Comparison of ENCODE assay signal across 13 cellular contexts in genomic region chr13:110245421-110245899, GRCh38.
DNase-seq lines count a peak whose midpoint lies in the region; ATAC-seq lines count a peak whose summit lies in the region.
"Had no signal": no experiment of that assay in that cellular context is flagged by ENCODE, and none has a peak within 500 bp of the region (broad histone marks: within the 10 kb centered on the region; RNA-seq: fewer than 3 reads in every experiment).

No MANE protein-coding gene starts in this region.

- peak; percentile 70 for DNase-seq in HCEC 1CT
- DNase-seq in astrocyte of the hippocampus (ENCODE audit: low read depth, low spot score), result peak; percentile 48
- peak; percentile 48 for DNase-seq in mesenchymal stem cell
- peak; percentile 55 for DNase-seq in stromal cell of bone marrow (ENCODE audit: low read depth)
- no peak for DNase-seq in dermis blood vessel endothelial cell
- no peak for DNase-seq in hepatic stellate cell (ENCODE audit: low spot score)
- DNase-seq: amygdala, C1 segment of cervical spinal cord, MG63, NCI-H2081, small intestine had no signal

- H3K4me3 ChIP-seq in mesenchymal stem cell (ENCODE audit: insufficient read depth in 1 of 2, low read depth in 1 of 2, low read length in 2 of 2), result no peak overlapping the region
- H3K4me3 ChIP-seq: MG63 had no signal

- H4K91ac ChIP-seq in mesenchymal stem cell (ENCODE audit: low read length), result no peak overlapping the region

- H2BK12ac ChIP-seq in mesenchymal stem cell (ENCODE audit: low read length in 2 of 2), result peak overlapping the region in 1 of 2 experiments; percentile 65

- 83% methylated on average over 7 of the region's 7 CpGs for WGBS in mesenchymal stem cell

- no peak for ATAC-seq in GM18502 (IDR thresholded peaks at IDR 0.05; ENCODE audit: poor library complexity, unreplicated experiment)
- ATAC-seq: left lobe of liver had no signal

- H2BK15ac ChIP-seq in mesenchymal stem cell (ENCODE audit: low read depth, poor library complexity, severe bottlenecking), result no peak overlapping the region

- H3K27me3 ChIP-seq in mesenchymal stem cell (ENCODE audit: control insufficient read depth in 1 of 2, insufficient read depth in 1 of 2, low read length in 2 of 2), result no peaks in the 10 kb centered on the region
- H3K27me3 ChIP-seq: MG63 had no signal

- H3K14ac ChIP-seq in mesenchymal stem cell (ENCODE audit: low read length in 2 of 2), result no peak overlapping the region

- no peak overlapping the region for H2BK5ac ChIP-seq in mesenchymal stem cell (ENCODE audit: low read depth, low read length, poor library complexity, severe bottlenecking)

- no peak overlapping the region for H3K9ac ChIP-seq in mesenchymal stem cell (ENCODE audit: low read length)

- H3K4me1 ChIP-seq in mesenchymal stem cell (ENCODE audit: control insufficient read depth, insufficient read depth, low read depth, low read length), result peaks cover 26% of the 10 kb centered on the region

- H3K23ac ChIP-seq in mesenchymal stem cell (ENCODE audit: low read length in 2 of 2), result no peak overlapping the region

- peaks cover 13% of the 10 kb centered on the region for H3K79me1 ChIP-seq in mesenchymal stem cell (replicated peaks; ENCODE audit: low read length, poor library complexity, severe bottlenecking)

- no peak overlapping the region for H2AFZ ChIP-seq in mesenchymal stem cell (ENCODE audit: low read depth, low read length)

- peak overlapping the region in 1 of 2 experiments; percentile 59 for H3K18ac ChIP-seq in mesenchymal stem cell (ENCODE audit: low read depth in 1 of 2, low read length in 2 of 2)

- H2BK120ac ChIP-seq in mesenchymal stem cell (ENCODE audit: low read depth, low read length), result peak overlapping the region; percentile 37

- H4K8ac ChIP-seq in mesenchymal stem cell (ENCODE audit: low read length), result peak overlapping the region; percentile 70

- no peak overlapping the region for H3K4me2 ChIP-seq in mesenchymal stem cell (ENCODE audit: low read length, poor library complexity, severe bottlenecking)

- H3K36me3 ChIP-seq in mesenchymal stem cell (ENCODE audit: control insufficient read depth in 1 of 2, insufficient read depth in 2 of 2, low read depth in 1 of 2, low read length in 2 of 2), result peaks cover 0 to 40% of the 10 kb centered on the region in 2 experiments
- H3K36me3 ChIP-seq: MG63 had no signal

- H2AK5ac ChIP-seq in mesenchymal stem cell (ENCODE audit: low read length, severe bottlenecking), result no peak overlapping the region

- H3K4ac ChIP-seq in mesenchymal stem cell (ENCODE audit: low read depth in 1 of 2, low read length in 2 of 2), result no peak overlapping the region

- H3K27ac ChIP-seq in mesenchymal stem cell (ENCODE audit: low read length, poor library complexity, severe bottlenecking), result no peak overlapping the region

- no peaks in the 10 kb centered on the region for H3K9me3 ChIP-seq in mesenchymal stem cell (ENCODE audit: control insufficient read depth, low read length)
- H3K9me3 ChIP-seq: MG63 had no signal

Comparison
In these comparisons a context has a peak if more than half of its experiments do, and no peak if none do; other contexts are left out.
1. DNase-seq: peak in HCEC 1CT (single experiment), astrocyte of the hippocampus (single experiment), mesenchymal stem cell (single experiment) and stromal cell of bone marrow (single experiment); none in dermis blood vessel endothelial cell (single experiment) and hepatic stellate cell (single experiment).